Comparison of ENCODE assay signal across 9 cellular contexts in the genomic region with DNA sequence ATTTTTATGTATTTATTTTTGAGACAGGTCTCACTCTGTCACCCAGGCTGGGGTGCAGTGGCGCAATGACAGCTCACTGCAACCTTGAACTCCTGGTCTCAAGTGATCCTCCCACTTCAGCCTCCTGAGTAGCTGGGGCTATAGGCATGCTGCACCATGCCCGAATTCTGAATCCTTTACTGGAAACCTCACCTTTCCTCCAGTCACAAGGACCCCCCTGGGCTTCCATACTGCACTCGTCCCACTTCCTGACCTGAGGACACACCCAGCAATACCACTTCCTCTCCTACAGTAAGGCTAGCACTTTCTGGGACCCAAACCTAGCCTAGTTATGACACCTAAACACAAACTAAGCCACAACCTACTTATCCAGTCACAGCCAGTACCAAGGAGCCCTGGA.
DNase-seq lines count a peak whose midpoint lies in the region; ATAC-seq lines count a peak whose summit lies in the region.
"Had no signal": no experiment of that assay in that cellular context is flagged by ENCODE, and none has a peak within 500 bp of the region (broad histone marks: within the 10 kb centered on the region; RNA-seq: fewer than 3 reads in every experiment).

No MANE protein-coding gene starts in this region.

- peaks cover 52 to 78% (median 77%) of the 10 kb centered on the region in 3 donors for H3K4me1 Mint-ChIP-seq in CD8-positive, alpha-beta memory T cell
- H3K4me1 Mint-ChIP-seq in T-helper 17 cell = peaks cover 55% of the 10 kb centered on the region

- H3K27me3 Mint-ChIP-seq in CD8-positive, alpha-beta memory T cell = no peaks in the 10 kb centered on the region
- H3K27me3 Mint-ChIP-seq in T-helper 17 cell = no peaks in the 10 kb centered on the region

- H3K4me3 Mint-ChIP-seq in CD8-positive, alpha-beta memory T cell = peak overlapping the region; percentile 5 to 78 (median 65)
- H3K4me3 Mint-ChIP-seq in T-helper 17 cell = peak overlapping the region; percentile 68

- POLR2A ChIA-PET in CD8-positive, alpha-beta memory T cell (lab: Charles Lee) = no interaction called here

- no peak overlapping the region for H3K4me3 ChIP-seq in CD8-positive, alpha-beta memory T cell (ENCODE audit: low read length)
- H3K4me3 ChIP-seq: right lobe of liver had no signal

- peaks cover 49% of the 10 kb centered on the region for H3K4me1 ChIP-seq in CD8-positive, alpha-beta memory T cell (ENCODE audit: insufficient read depth, low read length)

- peak in 3 of 5 donors; percentile 11 to 40 (median 31) for DNase-seq in CD8-positive, alpha-beta memory T cell
- DNase-seq in T-helper 17 cell = no peak
- DNase-seq in left colon = no peak
- no peak for DNase-seq in NCI-H2227 (lab: John Stamatoyannopoulos, UW; ENCODE audit: unreplicated experiment)
- DNase-seq: DMS79 treated with DMSO at 0.1 percent for 48 hours, right lobe of liver had no signal

- no peaks in the 10 kb centered on the region for H3K9me3 Mint-ChIP-seq in CD8-positive, alpha-beta memory T cell

- CTCF ChIA-PET in CD8-positive, alpha-beta memory T cell (lab: Charles Lee) = interaction anchor here (3.0 kb wide), 1 partner anchor 11 kb away, joined by 16 read pairs; a partner anchor contains a TSS

- peak overlapping the region; percentile 25 to 92 (median 77) for H3K27ac Mint-ChIP-seq in CD8-positive, alpha-beta memory T cell
- peak overlapping the region; percentile 87 for H3K27ac Mint-ChIP-seq in T-helper 17 cell

- H3K9me3 ChIP-seq in CD8-positive, alpha-beta memory T cell (ENCODE audit: low read length) = no peaks in the 10 kb centered on the region
- no peaks in the 10 kb centered on the region for H3K9me3 ChIP-seq in T-helper 17 cell (ENCODE audit: control insufficient read depth, low read length, poor library complexity, severe bottlenecking)
- H3K9me3 ChIP-seq: right lobe of liver had no signal

- peak; percentile 49 for ATAC-seq in GM21367 (IDR thresholded peaks at IDR 0.05; ENCODE audit: unreplicated experiment)
- peak; percentile 74 for ATAC-seq in T-helper 17 cell
- peak; percentile 15 for ATAC-seq in left colon
- no peak for ATAC-seq in GM19351 (IDR thresholded peaks at IDR 0.05; ENCODE audit: unreplicated experiment)
- no peak for ATAC-seq in GM21381 (IDR thresholded peaks at IDR 0.05; ENCODE audit: unreplicated experiment)

- no peaks in the 10 kb centered on the region for H3K27me3 ChIP-seq in CD8-positive, alpha-beta memory T cell (ENCODE audit: insufficient read depth, low read length, poor library complexity, severe bottlenecking)
- H3K27me3 ChIP-seq: right lobe of liver had no signal

- no peak overlapping the region for H3K27ac ChIP-seq in CD8-positive, alpha-beta memory T cell (ENCODE audit: low read depth, low read length)

- peaks cover 0 to 25% (median 7%) of the 10 kb centered on the region in 3 donors for H3K36me3 Mint-ChIP-seq in CD8-positive, alpha-beta memory T cell
- H3K36me3 Mint-ChIP-seq in T-helper 17 cell (ENCODE audit: low read depth) = peaks cover 8% of the 10 kb centered on the region

- intact Hi-C loops in left colon (cut with DNase I, micrococcal nuclease) = no loop called here

- no peaks in the 10 kb centered on the region for H3K36me3 ChIP-seq in CD8-positive, alpha-beta memory T cell (ENCODE audit: insufficient read depth, low read length)
- H3K36me3 ChIP-seq: right lobe of liver had no signal

Comparison
In these comparisons a context has a peak if more than half of its experiments do, and no peak if none do; other contexts are left out.
1. DNase-seq: peak in CD8-positive, alpha-beta memory T cell (3 of 5); none in T-helper 17 cell (0 of 3), left colon (0 of 2) and NCI-H2227 (single experiment).
2. ATAC-seq: peak in GM21367 (single experiment), T-helper 17 cell (single experiment) and left colon (single experiment); none in GM19351 (single experiment) and GM21381 (single experiment).